ENCODE assay signal across 1 cellular context in genomic region chr1:28232558-28233263, GRCh38.
TF ChIP-seq lines count a peak whose summit lies in the region.

Gene DNAJC8, minus strand, starts transcription at chr1:28233029. Its CDS starts 31 bp downstream, at chr1:28232998.

TF ChIP-seq in HepG2, 621 proteins besides CTCF, POLR2A, EP300 and RAD21 (continued from another document and continues in another):
- TF ChIP-seq, protein P1, sequence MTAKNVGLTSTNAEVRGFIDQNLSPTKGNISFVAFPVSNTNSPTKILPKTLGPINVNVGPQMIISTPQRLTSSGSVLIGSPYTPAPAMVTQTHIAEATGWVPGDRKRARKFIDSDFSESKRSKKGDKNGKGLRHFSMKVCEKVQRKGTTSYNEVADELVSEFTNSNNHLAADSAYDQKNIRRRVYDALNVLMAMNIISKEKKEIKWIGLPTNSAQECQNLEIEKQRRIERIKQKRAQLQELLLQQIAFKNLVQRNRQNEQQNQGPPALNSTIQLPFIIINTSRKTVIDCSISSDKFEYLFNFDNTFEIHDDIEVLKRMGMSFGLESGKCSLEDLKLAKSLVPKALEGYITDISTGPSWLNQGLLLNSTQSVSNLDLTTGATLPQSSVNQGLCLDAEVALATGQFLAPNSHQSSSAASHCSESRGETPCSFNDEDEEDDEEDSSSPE (CRISPR knock-in tag; IDR thresholded peaks at IDR 0.05) = 0 out of 2 replicates have a peak, but pooled peaks have one; percentile 48
- TF ChIP-seq, protein P2, sequence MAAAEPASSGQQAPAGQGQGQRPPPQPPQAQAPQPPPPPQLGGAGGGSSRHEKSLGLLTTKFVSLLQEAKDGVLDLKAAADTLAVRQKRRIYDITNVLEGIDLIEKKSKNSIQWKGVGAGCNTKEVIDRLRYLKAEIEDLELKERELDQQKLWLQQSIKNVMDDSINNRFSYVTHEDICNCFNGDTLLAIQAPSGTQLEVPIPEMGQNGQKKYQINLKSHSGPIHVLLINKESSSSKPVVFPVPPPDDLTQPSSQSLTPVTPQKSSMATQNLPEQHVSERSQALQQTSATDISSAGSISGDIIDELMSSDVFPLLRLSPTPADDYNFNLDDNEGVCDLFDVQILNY (CRISPR knock-in tag; conservative IDR thresholded peaks at IDR 0.05) = no peak
- TF ChIP-seq ZFP90 (CRISPR knock-in tag; IDR thresholded peaks at IDR 0.05; ENCODE audit: borderline replicate concordance) (no peak), MED8 (CRISPR knock-in tag; IDR thresholded peaks at IDR 0.05; ENCODE audit: insufficient replicate concordance) (no peak), EZH2 (conservative IDR thresholded peaks at IDR 0.05; ENCODE audit: low read depth, low read length) (no peak), KMT2B (CRISPR knock-in tag; IDR thresholded peaks at IDR 0.05) (peak; percentile 84), SALL1 (CRISPR knock-in tag; IDR thresholded peaks at IDR 0.05) (peak; percentile 75), PRDM4 (CRISPR knock-in tag; IDR thresholded peaks at IDR 0.05; ENCODE audit: borderline replicate concordance) (no peak), ZNF687 (CRISPR knock-in tag; IDR thresholded peaks at IDR 0.05) (peak; percentile 80), HNRNPUL1 (IDR thresholded peaks at IDR 0.05; ENCODE audit: low read depth, low read length) (no peak), NFYC (CRISPR knock-in tag; IDR thresholded peaks at IDR 0.05) (peak; percentile 50), HOMEZ (CRISPR knock-in tag; IDR thresholded peaks at IDR 0.05; ENCODE audit: low read depth) (0 out of 2 replicates have a peak, but pooled peaks have one; percentile 46), HMGXB4 (CRISPR knock-in tag; IDR thresholded peaks at IDR 0.05; ENCODE audit: borderline replicate concordance in 1 of 2, low read depth in 1 of 2) (peak in 1 of 2 experiments; percentile 60; a peak in 3 of 4 replicates), ZNF337 (CRISPR knock-in tag; IDR thresholded peaks at IDR 0.05; ENCODE audit: borderline replicate concordance, low read depth) (peak; percentile 42; the same call in 1 of the 2 replicates), ELF1 (CRISPR knock-in tag; IDR thresholded peaks at IDR 0.05) (no peak), HMG20B (CRISPR knock-in tag; conservative IDR thresholded peaks at IDR 0.05) (no peak), ZNF546 (CRISPR knock-in tag; conservative IDR thresholded peaks at IDR 0.05) (peak; percentile 95; the same call in 1 of the 2 replicates), PHF20 (CRISPR knock-in tag; IDR thresholded peaks at IDR 0.05) (peak; percentile 70), PHF21A (CRISPR knock-in tag; IDR thresholded peaks at IDR 0.05) (peak; percentile 28; the same call in 1 of the 2 replicates), TSC22D2 (CRISPR knock-in tag; IDR thresholded peaks at IDR 0.05; ENCODE audit: borderline replicate concordance) (peak; percentile 40; the same call in 1 of the 2 replicates), HOXA3 (CRISPR knock-in tag; IDR thresholded peaks at IDR 0.05) (peak; percentile 74), ZNF276 (CRISPR knock-in tag; IDR thresholded peaks at IDR 0.05; ENCODE audit: low read depth) (no peak)
- TF ChIP-seq, protein P3, sequence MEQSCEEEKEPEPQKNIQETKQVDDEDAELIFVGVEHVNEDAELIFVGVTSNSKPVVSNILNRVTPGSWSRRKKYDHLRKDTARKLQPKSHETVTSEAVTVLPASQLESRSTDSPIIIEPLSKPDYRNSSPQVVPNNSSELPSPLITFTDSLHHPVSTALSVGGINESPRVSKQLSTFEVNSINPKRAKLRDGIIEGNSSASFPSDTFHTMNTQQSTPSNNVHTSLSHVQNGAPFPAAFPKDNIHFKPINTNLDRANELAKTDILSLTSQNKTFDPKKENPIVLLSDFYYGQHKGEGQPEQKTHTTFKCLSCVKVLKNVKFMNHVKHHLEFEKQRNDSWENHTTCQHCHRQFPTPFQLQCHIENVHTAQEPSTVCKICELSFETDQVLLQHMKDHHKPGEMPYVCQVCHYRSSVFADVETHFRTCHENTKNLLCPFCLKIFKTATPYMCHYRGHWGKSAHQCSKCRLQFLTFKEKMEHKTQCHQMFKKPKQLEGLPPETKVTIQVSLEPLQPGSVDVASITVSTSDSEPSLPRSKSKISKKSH (CRISPR knock-in tag; IDR thresholded peaks at IDR 0.05; ENCODE audit: borderline replicate concordance) = peak; percentile 45; the same call in 1 of the 2 replicates
- TF ChIP-seq, protein P4, sequence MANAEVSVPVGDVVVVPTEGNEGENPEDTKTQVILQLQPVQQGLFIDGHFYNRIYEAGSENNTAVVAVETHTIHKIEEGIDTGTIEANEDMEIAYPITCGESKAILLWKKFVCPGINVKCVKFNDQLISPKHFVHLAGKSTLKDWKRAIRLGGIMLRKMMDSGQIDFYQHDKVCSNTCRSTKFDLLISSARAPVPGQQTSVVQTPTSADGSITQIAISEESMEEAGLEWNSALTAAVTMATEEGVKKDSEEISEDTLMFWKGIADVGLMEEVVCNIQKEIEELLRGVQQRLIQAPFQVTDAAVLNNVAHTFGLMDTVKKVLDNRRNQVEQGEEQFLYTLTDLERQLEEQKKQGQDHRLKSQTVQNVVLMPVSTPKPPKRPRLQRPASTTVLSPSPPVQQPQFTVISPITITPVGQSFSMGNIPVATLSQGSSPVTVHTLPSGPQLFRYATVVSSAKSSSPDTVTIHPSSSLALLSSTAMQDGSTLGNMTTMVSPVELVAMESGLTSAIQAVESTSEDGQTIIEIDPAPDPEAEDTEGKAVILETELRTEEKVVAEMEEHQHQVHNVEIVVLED (CRISPR knock-in tag; IDR thresholded peaks at IDR 0.05; ENCODE audit: borderline replicate concordance) = peak; percentile 71
